Comparison of ENCODE assay signal across 25 cellular contexts in genomic region chr13:48514776-48515175, GRCh38.
"Had no signal": no experiment of that assay in that cellular context is flagged by ENCODE, and none has a peak within 500 bp of the region (broad histone marks: within the 10 kb centered on the region; RNA-seq: fewer than 3 reads in every experiment).

No MANE protein-coding gene starts in this region.

- H3K9me3 ChIP-seq: ascending aorta, breast epithelium, colonic mucosa had no signal

- DNase-seq: activated B cell treated with CpG ODN at 0.5 μM for 24 hours; activated CD4-positive, alpha-beta T cell treated with anti-CD3 and anti-CD28 coated beads for 48 hours; activated CD4-positive, alpha-beta T cell treated with anti-CD3 and anti-CD28 coated beads, Interleukin-2, amount 50 U/mL, for 1 hour; activated CD4-positive, alpha-beta T cell treated with anti-CD3 and anti-CD28 coated beads, Interleukin-2, amount 50 U/mL, for 48 hours; activated CD8-positive, alpha-beta memory T cell treated with anti-CD3 and anti-CD28 coated beads for 24 hours; activated CD8-positive, alpha-beta T cell treated with anti-CD3 and anti-CD28 coated beads for 36 hours; activated effector memory CD4-positive, alpha-beta T cell treated with anti-CD3 and anti-CD28 coated beads, Interleukin-2, amount 50 U/mL, for 16 hours; activated naive CD4-positive, alpha-beta T cell treated with anti-CD3 and anti-CD28 coated beads, Interleukin-2, amount 10 ng/mL, durations not matched to agents 7 days and 5 days; activated naive CD8-positive, alpha-beta T cell treated with anti-CD3 and anti-CD28 coated beads, Interleukin-2, amount 10 ng/mL, durations not matched to agents 7 days and 5 days; activated T-cell treated with anti-CD3 and anti-CD28 coated beads, Interleukin-2, amount 50 U/mL, for 4 hours; central memory CD4-positive, alpha-beta T cell; cerebellar nuclear complex; colonic mucosa; effector CD8-positive, alpha-beta T cell; foreskin fibroblast; head of caudate nucleus; T-helper 17 cell; T1000; WERI-Rb-1 had no signal

- H3K27ac ChIP-seq: ascending aorta, breast epithelium, cardiac muscle cell, colonic mucosa, WERI-Rb-1 had no signal

- H3K36me3 ChIP-seq: breast epithelium, cardiac muscle cell, colonic mucosa, WERI-Rb-1 had no signal

- H3K4me1 ChIP-seq: ascending aorta, breast epithelium, colonic mucosa had no signal

- H3K27me3 ChIP-seq: ascending aorta, breast epithelium, cardiac muscle cell, colonic mucosa had no signal

- ATAC-seq: activated CD4-positive, CD25-positive, alpha-beta regulatory T cell treated with anti-CD3 and anti-CD28 coated beads, Interleukin-2, amount 50 U/mL, for 24 hours; activated CD8-positive, alpha-beta T cell treated with anti-CD3 and anti-CD28 coated beads for 36 hours; activated naive CD4-positive, alpha-beta T cell treated with anti-CD3 and anti-CD28 coated beads, Interleukin-2, amount 50 U/mL, for 72 hours; activated T-cell treated with anti-CD3 and anti-CD28 coated beads, Interleukin-2, amount 50 U/mL, for 4 hours; esophagus mucosa; T-helper 17 cell had no signal

- H3K4me3 ChIP-seq: ascending aorta, breast epithelium, cardiac muscle cell, colonic mucosa had no signal
